Comparison of ENCODE assay signal across 19 cellular contexts in genomic region chr20:37501940-37502339, GRCh38. TPM values are rescaled to one million over a fixed set of nuclear protein-coding genes. Genes with fewer than 3 reads are reported as not detected.
DNase-seq lines count a peak whose midpoint lies in the region; ATAC-seq and TF ChIP-seq lines count a peak whose summit lies in the region.
"Had no signal": no experiment of that assay in that cellular context is flagged by ENCODE, and none has a peak within 500 bp of the region (broad histone marks: within the 10 kb centered on the region; RNA-seq: fewer than 3 reads in every experiment).

No MANE protein-coding gene starts in this region.

- H3K36me3 ChIP-seq in H7 (replicated peaks; ENCODE audit: control insufficient read depth, insufficient read depth, low read length) (no peaks in the 10 kb centered on the region), WERI-Rb-1 (no peaks in the 10 kb centered on the region; the same call in 1 of the 2 replicates), mucosa of descending colon (ENCODE audit: low read depth) (no peaks in the 10 kb centered on the region), Karpas-422 (ENCODE audit: insufficient read depth, low read length) (no peaks in the 10 kb centered on the region)
- H3K36me3 ChIP-seq: prostate gland had no signal

- H3K9me3 ChIP-seq in WERI-Rb-1 (ENCODE audit: severe bottlenecking) (no peaks in the 10 kb centered on the region), mucosa of descending colon (no peaks in the 10 kb centered on the region), Karpas-422 (ENCODE audit: low read length) (no peaks in the 10 kb centered on the region)
- H3K9me3 ChIP-seq: BLaER1 treated with 17β-estradiol and CSF1 and Interleukin-3, amounts not matched to agents 10 nM and 100 nM; prostate gland had no signal

- H3K9ac ChIP-seq in Karpas-422 (ENCODE audit: low read length) = no peak overlapping the region
- H3K9ac ChIP-seq: BLaER1 treated with 17β-estradiol and CSF1 and Interleukin-3, amounts not matched to agents 10 nM and 100 nM had no signal

- intact Hi-C loops in mucosa of descending colon (cut with DNase I, micrococcal nuclease) = no loop called here

- ATAC-seq in mucosa of descending colon (peak; percentile 16), HG03342 (IDR thresholded peaks at IDR 0.05; ENCODE audit: unreplicated experiment) (no peak)
- ATAC-seq: naive thymus-derived CD4-positive, alpha-beta T cell had no signal

- H3K4me3 ChIP-seq in H7 (ENCODE audit: insufficient read depth, low read depth, low read length) = no peak overlapping the region
- H3K4me3 ChIP-seq in WERI-Rb-1 (ENCODE audit: low read depth, low read length) = no peak overlapping the region
- H3K4me3 ChIP-seq in mucosa of descending colon = no peak overlapping the region
- H3K4me3 ChIP-seq in Karpas-422 (ENCODE audit: low read length) = no peak overlapping the region
- H3K4me3 ChIP-seq: BLaER1 treated with 17β-estradiol and CSF1 and Interleukin-3, amounts not matched to agents 10 nM and 100 nM; prostate gland had no signal

- H3K27ac ChIP-seq in WERI-Rb-1 (peak overlapping the region; percentile 65), Karpas-422 (ENCODE audit: low read length) (no peak overlapping the region)
- H3K27ac ChIP-seq: BLaER1 treated with 17β-estradiol and CSF1 and Interleukin-3, amounts not matched to agents 10 nM and 100 nM; prostate gland had no signal

- H3K27me3 ChIP-seq in H7 (ENCODE audit: control insufficient read depth, insufficient read depth, low read length) (no peaks in the 10 kb centered on the region), WERI-Rb-1 (ENCODE audit: insufficient read depth, low read depth, severe bottlenecking) (no peaks in the 10 kb centered on the region), Karpas-422 (ENCODE audit: low read length) (no peaks in the 10 kb centered on the region)
- H3K27me3 ChIP-seq: BLaER1 treated with 17β-estradiol and CSF1 and Interleukin-3, amounts not matched to agents 10 nM and 100 nM had no signal

- H3K4me1 ChIP-seq in mucosa of descending colon (ENCODE audit: low read depth) = no peaks in the 10 kb centered on the region
- peaks cover 30% of the 10 kb centered on the region for H3K4me1 ChIP-seq in Karpas-422 (ENCODE audit: low read length)
- H3K4me1 ChIP-seq: prostate gland had no signal

- no peaks in the 10 kb centered on the region for H3K79me2 ChIP-seq in Karpas-422 (ENCODE audit: low read length)

- no peak overlapping the region for H3K4me2 ChIP-seq in Karpas-422 (ENCODE audit: low read depth, low read length, poor library complexity, severe bottlenecking)
- H3K4me2 ChIP-seq: BLaER1 treated with 17β-estradiol and CSF1 and Interleukin-3, amounts not matched to agents 10 nM and 100 nM had no signal

- DNase-seq in H7 (peak; percentile 68), NCI-H2196 (lab: John Stamatoyannopoulos, UW; ENCODE audit: unreplicated experiment) (peak; percentile 60), WERI-Rb-1 (peak; percentile 75), mucosa of descending colon (no peak), Karpas-422 (no peak), NCI-H526 treated with DMSO at 0.1 percent for 48 hours (lab: John Stamatoyannopoulos, UW) (no peak), hypothalamus (lab: John Stamatoyannopoulos, UW) (no peak)
- DNase-seq: activated CD8-positive, alpha-beta memory T cell treated with anti-CD3 and anti-CD28 coated beads, Interleukin-2, amount 50 U/mL, for 48 hours; activated naive CD4-positive, alpha-beta T cell treated with anti-CD3 and anti-CD28 coated beads, Interleukin-2, amount 10 ng/mL, durations not matched to agents 7 days and 5 days; effector CD4-positive, alpha-beta T cell; naive thymus-derived CD4-positive, alpha-beta T cell; stimulated activated CD4-positive, alpha-beta T cell treated with anti-CD3 and anti-CD28 coated beads, Interleukin-12 subunit alpha, Interleukin-12 subunit beta, amount 100 ng/mL, for 4 hours; T-helper 2 cell had no signal

- no peaks in the 10 kb centered on the region for H4K20me1 ChIP-seq in Karpas-422 (ENCODE audit: insufficient read depth, low read depth, low read length)

- peak; percentile 60 for TF ChIP-seq CTCF in WERI-Rb-1 (IDR thresholded peaks at IDR 0.05; ENCODE audit: low read depth, low read length)
- TF ChIP-seq CTCF in mucosa of descending colon (IDR thresholded peaks at IDR 0.05) = no peak

- H3K9me2 ChIP-seq in Karpas-422 (replicated peaks; ENCODE audit: insufficient read depth, low read length) = no peaks in the 10 kb centered on the region

- no peak overlapping the region for H2AFZ ChIP-seq in Karpas-422 (ENCODE audit: low read length)

RNA-seq across cellular contexts. Expression of gene NNAT, which starts 19.1 kb away (rescaled TPM):
- 205 and 219 TPM in 2 replicates for total RNA-seq in H7 (2014; rRNA removed; shearing (Covaris generic))
- total RNA-seq in mucosa of descending colon = 10 to 100 TPM in 1 of 3 donors, 1 to 10 TPM in 1, under 1 TPM in 1; 0.32 to 41.3 (median 4.0) TPM
- not detected in 2 replicates for total RNA-seq in Karpas-422 (2014; rRNA removed; shearing (Covaris generic); ENCODE audit: low replicate concordance)
- total RNA-seq: M059J; naive thymus-derived CD4-positive, alpha-beta T cell; NCI-H460; RPMI7951 had no signal

RNA-seq across cellular contexts. Expression of gene BLCAP, which starts 25.7 kb away (rescaled TPM):
- 58.9 and 72.8 TPM in 2 replicates for total RNA-seq in H7 (2014; rRNA removed; shearing (Covaris generic))
- total RNA-seq in mucosa of descending colon = 100 to 1,000 TPM in 2 of 3 donors, 10 to 100 TPM in 1; 87.9 to 110 (median 108) TPM
- total RNA-seq in Karpas-422 (2014; rRNA removed; shearing (Covaris generic); ENCODE audit: low replicate concordance) = 119 TPM in 2 replicates

Comparison
In these comparisons a context has a peak if more than half of its experiments do, and no peak if none do; other contexts are left out.
1. DNase-seq: peak in H7 (single experiment), NCI-H2196 (single experiment) and WERI-Rb-1 (single experiment); none in mucosa of descending colon (0 of 3), Karpas-422 (single experiment), NCI-H526 treated with DMSO at 0.1 percent for 48 hours (single experiment) and hypothalamus (0 of 51).